10 cellular contexts compared by ENCODE assay signal in genomic region chr12:50542448-50542847, GRCh38. TPM values are rescaled to one million over a fixed set of nuclear protein-coding genes. Genes with fewer than 3 reads are reported as not detected.
DNase-seq lines count a peak whose midpoint lies in the region; ATAC-seq and FAIRE-seq lines count a peak whose summit lies in the region.
"Had no signal": no experiment of that assay in that cellular context is flagged by ENCODE, and none has a peak within 500 bp of the region (broad histone marks: within the 10 kb centered on the region; RNA-seq: fewer than 3 reads in every experiment).

No MANE protein-coding gene starts in this region.

- peak; percentile 51 for DNase-seq in stimulated activated CD4-positive, alpha-beta T cell treated with anti-CD3 and anti-CD28 coated beads, Interleukin-15, amount 100 ng/mL, for 24 hours
- DNase-seq in stimulated activated CD4-positive, alpha-beta T cell treated with anti-CD3 and anti-CD28 coated beads, Interleukin-4, amount 100 ng/mL, for 1 hour, result no peak
- DNase-seq in SK-MEL-5 (ENCODE audit: low read depth, low spot score) (peak; percentile 51), epithelial cell of prostate (ENCODE audit: low read depth, low spot score) (peak; percentile 99), urothelium cell line (ENCODE audit: low spot score) (peak; percentile 30), NCI-H1092 treated with DMSO at 0.1 percent for 48 hours (lab: John Stamatoyannopoulos, UW) (no peak)
- DNase-seq: Right ventricle myocardium superior had no signal

- in situ Hi-C loops in SK-MEL-5 (cut with HindIII; ENCODE audit: low pct_unique_long_range_greater_than_20kb, low sequenced_read_pairs), result no loop called here

- FAIRE-seq in urothelium cell line (lab: Jason Lieb, UNC), result no peak
- FAIRE-seq: endometrium had no signal

- peak overlapping the region; percentile 95 for H3K27ac ChIP-seq in epithelial cell of prostate

- ATAC-seq in GM21528 (IDR thresholded peaks at IDR 0.05; ENCODE audit: low FRiP score, unreplicated experiment) (no peak), GM21367 (IDR thresholded peaks at IDR 0.05; ENCODE audit: unreplicated experiment) (no peak)

RNA-seq across cellular contexts. Expression of gene DIP2B, which starts 37.7 kb away (rescaled TPM):
- 49.0 and 54.1 TPM in 2 replicates for total RNA-seq in SK-MEL-5 (2014; rRNA removed; shearing (Covaris generic))
- 38.2 and 51.5 TPM in 2 replicates for polyA plus RNA-seq in SK-MEL-5 (2015; cell fraction: cytosol; rRNA removed)
- 47.3 and 57.1 TPM in 2 replicates for polyA plus RNA-seq in SK-MEL-5 (2015; cell fraction: nucleus; rRNA removed)

Comparison
In these comparisons a context has a peak if more than half of its experiments do, and no peak if none do; other contexts are left out.
1. DNase-seq: peak in stimulated activated CD4-positive, alpha-beta T cell treated with anti-CD3 and anti-CD28 coated beads, Interleukin-15, amount 100 ng/mL, for 24 hours (single experiment), SK-MEL-5 (single experiment), epithelial cell of prostate (single experiment) and urothelium cell line (single experiment); none in stimulated activated CD4-positive, alpha-beta T cell treated with anti-CD3 and anti-CD28 coated beads, Interleukin-4, amount 100 ng/mL, for 1 hour (single experiment) and NCI-H1092 treated with DMSO at 0.1 percent for 48 hours (single experiment).